In genomic region chr6:163229050-163229449, GRCh38 we compare ENCODE assay signal across 32 cellular contexts.
"Had no signal": no experiment of that assay in that cellular context is flagged by ENCODE, and none has a peak within 500 bp of the region (broad histone marks: within the 10 kb centered on the region; RNA-seq: fewer than 3 reads in every experiment).

No MANE protein-coding gene starts in this region.

- H3K4me3 ChIP-seq: adrenal gland, ascending aorta, body of pancreas, breast epithelium, cardiac muscle cell had no signal

- H3K4me1 ChIP-seq: adrenal gland, ascending aorta, body of pancreas, breast epithelium had no signal

- H3K27ac ChIP-seq: adrenal gland, ascending aorta, body of pancreas, brain microvascular endothelial cell, breast epithelium, cardiac muscle cell had no signal

- DNase-seq: activated effector memory CD4-positive, alpha-beta T cell treated with anti-CD3 and anti-CD28 coated beads, Interleukin-2, amount 50 U/mL, for 16 hours; activated effector memory CD4-positive, alpha-beta T cell treated with Interleukin-2 at 50 U/mL for 16 hours; activated gamma-delta T cell; activated gamma-delta T cell treated with Interleukin-2 at 50 U/mL for 16 hours; activated naive CD4-positive, alpha-beta T cell; activated naive CD4-positive, alpha-beta T cell treated with anti-CD3 and anti-CD28 coated beads for 36 hours; activated naive CD4-positive, alpha-beta T cell treated with anti-CD3 and anti-CD28 coated beads, Interleukin-2, amount 10 ng/mL, durations not matched to agents 7 days and 5 days; activated naive CD4-positive, alpha-beta T cell treated with anti-CD3 and anti-CD28 coated beads, Interleukin-2, amount 50 U/mL, for 16 hours; activated naive CD4-positive, alpha-beta T cell treated with Interleukin-2 at 50 U/mL for 16 hours; activated naive CD8-positive, alpha-beta T cell treated with anti-CD3 and anti-CD28 coated beads for 36 hours; activated naive CD8-positive, alpha-beta T cell treated with anti-CD3 and anti-CD28 coated beads, Interleukin-2, amount 10 ng/mL, durations not matched to agents 7 days and 5 days; activated naive CD8-positive, alpha-beta T cell treated with anti-CD3 and anti-CD28 coated beads, Interleukin-2, amount 50 U/mL, for 24 hours; activated T-cell treated with anti-CD3 and anti-CD28 coated beads, Interleukin-2, amount 50 U/mL, for 1 hour; activated T-cell treated with anti-CD3 and anti-CD28 coated beads, Interleukin-2, amount 50 U/mL, for 24 hours; activated T-cell treated with anti-CD3 and anti-CD28 coated beads, Interleukin-2, amount 50 U/mL, for 4 hours; activated T-cell treated with anti-CD3 and anti-CD28 coated beads, Interleukin-2, amount 50 U/mL, for 48 hours; activated T-cell treated with anti-CD3 and anti-CD28 coated beads, Interleukin-2, amount 50 U/mL, for 72 hours; adrenal gland; amniotic stem cell; amygdala; anterior cingulate cortex; aorta; body of pancreas; brain microvascular endothelial cell; caudate nucleus; central memory CD4-positive, alpha-beta T cell; cerebellar nuclear complex had no signal

- H3K27me3 ChIP-seq: adrenal gland, ascending aorta, body of pancreas, brain microvascular endothelial cell, breast epithelium, cardiac muscle cell had no signal

- ATAC-seq: activated naive CD4-positive, alpha-beta T cell treated with anti-CD3 and anti-CD28 coated beads, Interleukin-2, amount 50 U/mL, for 72 hours; activated naive CD8-positive, alpha-beta T cell treated with anti-CD3 and anti-CD28 coated beads, Interleukin-2, amount 50 U/mL, for 24 hours; activated T-cell treated with anti-CD3 and anti-CD28 coated beads, Interleukin-2, amount 50 U/mL, for 4 hours; activated T-cell treated with anti-CD3 and anti-CD28 coated beads, Interleukin-2, amount 50 U/mL, for 72 hours; activated T-helper 17 cell treated with anti-CD3 and anti-CD28 coated beads, Interleukin-2, amount 50 U/mL, for 72 hours; body of pancreas had no signal

- H3K9me3 ChIP-seq: adrenal gland, ascending aorta, body of pancreas, breast epithelium had no signal

- H3K36me3 ChIP-seq: adrenal gland, ascending aorta, brain microvascular endothelial cell, breast epithelium, cardiac muscle cell had no signal
